In genomic region chr4:5142726-5143125, GRCh38 we compare ENCODE assay signal across 8 cellular contexts.
DNase-seq lines count a peak whose midpoint lies in the region; ATAC-seq and TF ChIP-seq lines count a peak whose summit lies in the region.

No MANE protein-coding gene starts in this region.

- peaks cover 4% of the 10 kb centered on the region for H3K9me3 Mint-ChIP-seq in neural crest cell

- no peaks in the 10 kb centered on the region for H3K36me3 Mint-ChIP-seq in neural crest cell (ENCODE audit: low read depth)

- H3K27ac ChIP-seq in DOHH2 (ENCODE audit: low read depth, low read length) = no peak overlapping the region
- H3K27ac ChIP-seq in dorsolateral prefrontal cortex = no peak overlapping the region

- H3K27me3 Mint-ChIP-seq in neural crest cell (ENCODE audit: low read depth) = no peaks in the 10 kb centered on the region

- no peaks in the 10 kb centered on the region for H3K36me3 ChIP-seq in DOHH2 (ENCODE audit: control insufficient read depth, low read length)

- peaks cover 3% of the 10 kb centered on the region; the same call in 1 of the 2 replicates for H3K27me3 ChIP-seq in DOHH2 (ENCODE audit: control insufficient read depth, low read length)
- peaks cover 0 to 2% (median 0%) of the 10 kb centered on the region in 45 donors for H3K27me3 ChIP-seq in dorsolateral prefrontal cortex

- H3K4me1 Mint-ChIP-seq in neural crest cell = no peaks in the 10 kb centered on the region

- no peaks in the 10 kb centered on the region for H3F3A ChIP-seq in DOHH2 (ENCODE audit: control insufficient read depth, insufficient read depth)

- TF ChIP-seq CTCF in DOHH2 (IDR thresholded peaks at IDR 0.05; ENCODE audit: low read depth, low read length, poor library complexity, severe bottlenecking) (peak; percentile 53), dorsolateral prefrontal cortex (IDR thresholded peaks at IDR 0.05 in 54 of 56, conservative IDR thresholded peaks at IDR 0.05 in 2 of 56; ENCODE audit: low read depth in 1 of 56, partially characterized antibody in 56 of 56) (peak in 47 of 56 donors; percentile 11 to 66 (median 38)), neural crest cell (conservative IDR thresholded peaks at IDR 0.05) (peak; percentile 55)

- H3K27ac Mint-ChIP-seq in neural crest cell (ENCODE audit: unreplicated experiment) = no peak overlapping the region

- no peak overlapping the region for H3K4me3 ChIP-seq in DOHH2 (ENCODE audit: low read length)
- H3K4me3 ChIP-seq in dorsolateral prefrontal cortex = no peak overlapping the region

- H3K79me2 ChIP-seq in DOHH2 (ENCODE audit: control insufficient read depth, low read length) = no peaks in the 10 kb centered on the region

- H3K4me3 Mint-ChIP-seq in neural crest cell = no peak overlapping the region

- intact Hi-C loops in dorsolateral prefrontal cortex (cut with DNase I) = loop anchor here in 1 of 2 donors (5.0 kb wide), 1 partner anchor 90 kb away; the partner anchor contains the start of gene STK32B

- ATAC-seq in HG03571 (IDR thresholded peaks at IDR 0.05; ENCODE audit: unreplicated experiment) = no peak
- ATAC-seq in HG02852 (IDR thresholded peaks at IDR 0.05; ENCODE audit: unreplicated experiment) = no peak

- H3K4me1 ChIP-seq in DOHH2 (ENCODE audit: control insufficient read depth, low read length) = no peaks in the 10 kb centered on the region

- no peaks in the 10 kb centered on the region for H3K9me3 ChIP-seq in DOHH2 (ENCODE audit: control insufficient read depth, insufficient read depth, low read length)

- H3K4me2 ChIP-seq in DOHH2 (ENCODE audit: low read length) = no peak overlapping the region

- DNase-seq in NAMALWA (ENCODE audit: low spot score) (peak; percentile 11), dorsolateral prefrontal cortex (no peak), neural crest cell (ENCODE audit: low read depth, low spot score) (no peak), activated gamma-delta T cell treated with Interleukin-2 at 50 U/mL for 16 hours (no peak), SK-N-DZ (ENCODE audit: low spot score) (no peak)

- H3K9me2 ChIP-seq in DOHH2 (replicated peaks; ENCODE audit: control insufficient read depth, low read length) = no peaks in the 10 kb centered on the region

- H4K20me1 ChIP-seq in DOHH2 (ENCODE audit: control insufficient read depth, insufficient read depth, low read depth, low read length) = no peaks in the 10 kb centered on the region
